1 cellular context compared by ENCODE assay signal in the genomic region with DNA sequence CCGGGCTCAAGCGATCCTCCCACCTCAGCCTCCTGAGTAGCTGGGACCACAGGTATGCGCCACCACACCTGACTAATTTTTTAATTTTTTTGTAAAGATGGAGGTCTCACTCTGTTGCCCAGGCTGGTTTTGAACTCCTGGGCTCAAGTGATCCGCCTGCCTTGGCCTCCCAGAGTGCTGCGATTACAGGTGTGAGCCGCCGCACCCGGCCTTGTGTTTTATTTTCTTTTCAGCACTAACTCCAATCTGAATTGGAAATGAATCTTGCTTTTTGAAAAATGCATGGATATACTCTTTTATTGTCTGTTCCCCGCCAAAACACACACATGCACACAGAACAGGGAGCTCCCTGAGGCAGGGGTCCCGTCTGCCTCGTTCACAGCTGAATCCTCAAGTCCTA.
TF ChIP-seq lines count a peak whose summit lies in the region.

No MANE protein-coding gene starts in this region.

TF ChIP-seq in WTC11, 78 proteins besides CTCF, POLR2A, EP300 and RAD21:
- TF ChIP-seq, protein P1, sequence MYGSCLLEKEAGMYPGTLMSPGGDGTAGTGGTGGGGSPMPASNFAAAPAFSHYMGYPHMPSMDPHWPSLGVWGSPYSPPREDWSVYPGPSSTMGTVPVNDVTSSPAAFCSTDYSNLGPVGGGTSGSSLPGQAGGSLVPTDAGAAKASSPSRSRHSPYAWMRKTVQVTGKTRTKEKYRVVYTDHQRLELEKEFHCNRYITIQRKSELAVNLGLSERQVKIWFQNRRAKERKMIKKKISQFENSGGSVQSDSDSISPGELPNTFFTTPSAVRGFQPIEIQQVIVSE (CRISPR knock-in tag; IDR thresholded peaks at IDR 0.05; ENCODE audit: borderline replicate concordance) = no peak
- TF ChIP-seq, protein P2, sequence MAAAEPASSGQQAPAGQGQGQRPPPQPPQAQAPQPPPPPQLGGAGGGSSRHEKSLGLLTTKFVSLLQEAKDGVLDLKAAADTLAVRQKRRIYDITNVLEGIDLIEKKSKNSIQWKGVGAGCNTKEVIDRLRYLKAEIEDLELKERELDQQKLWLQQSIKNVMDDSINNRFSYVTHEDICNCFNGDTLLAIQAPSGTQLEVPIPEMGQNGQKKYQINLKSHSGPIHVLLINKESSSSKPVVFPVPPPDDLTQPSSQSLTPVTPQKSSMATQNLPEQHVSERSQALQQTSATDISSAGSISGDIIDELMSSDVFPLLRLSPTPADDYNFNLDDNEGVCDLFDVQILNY (CRISPR knock-in tag; IDR thresholded peaks at IDR 0.05) = no peak
- TF ChIP-seq NFYB (CRISPR knock-in tag; conservative IDR thresholded peaks at IDR 0.05; ENCODE audit: low read depth) (no peak), GTF2I (CRISPR knock-in tag; conservative IDR thresholded peaks at IDR 0.05) (no peak), CREB1 (CRISPR knock-in tag; IDR thresholded peaks at IDR 0.05) (no peak), FOXK1 (CRISPR knock-in tag; IDR thresholded peaks at IDR 0.05) (no peak), ZNF232 (CRISPR knock-in tag; IDR thresholded peaks at IDR 0.05) (no peak), CREM (CRISPR knock-in tag; IDR thresholded peaks at IDR 0.05) (no peak)
- TF ChIP-seq, protein P3, sequence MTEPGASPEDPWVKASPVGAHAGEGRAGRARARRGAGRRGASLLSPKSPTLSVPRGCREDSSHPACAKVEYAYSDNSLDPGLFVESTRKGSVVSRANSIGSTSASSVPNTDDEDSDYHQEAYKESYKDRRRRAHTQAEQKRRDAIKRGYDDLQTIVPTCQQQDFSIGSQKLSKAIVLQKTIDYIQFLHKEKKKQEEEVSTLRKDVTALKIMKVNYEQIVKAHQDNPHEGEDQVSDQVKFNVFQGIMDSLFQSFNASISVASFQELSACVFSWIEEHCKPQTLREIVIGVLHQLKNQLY (CRISPR knock-in tag; IDR thresholded peaks at IDR 0.05) = no peak
- TF ChIP-seq, protein P4, sequence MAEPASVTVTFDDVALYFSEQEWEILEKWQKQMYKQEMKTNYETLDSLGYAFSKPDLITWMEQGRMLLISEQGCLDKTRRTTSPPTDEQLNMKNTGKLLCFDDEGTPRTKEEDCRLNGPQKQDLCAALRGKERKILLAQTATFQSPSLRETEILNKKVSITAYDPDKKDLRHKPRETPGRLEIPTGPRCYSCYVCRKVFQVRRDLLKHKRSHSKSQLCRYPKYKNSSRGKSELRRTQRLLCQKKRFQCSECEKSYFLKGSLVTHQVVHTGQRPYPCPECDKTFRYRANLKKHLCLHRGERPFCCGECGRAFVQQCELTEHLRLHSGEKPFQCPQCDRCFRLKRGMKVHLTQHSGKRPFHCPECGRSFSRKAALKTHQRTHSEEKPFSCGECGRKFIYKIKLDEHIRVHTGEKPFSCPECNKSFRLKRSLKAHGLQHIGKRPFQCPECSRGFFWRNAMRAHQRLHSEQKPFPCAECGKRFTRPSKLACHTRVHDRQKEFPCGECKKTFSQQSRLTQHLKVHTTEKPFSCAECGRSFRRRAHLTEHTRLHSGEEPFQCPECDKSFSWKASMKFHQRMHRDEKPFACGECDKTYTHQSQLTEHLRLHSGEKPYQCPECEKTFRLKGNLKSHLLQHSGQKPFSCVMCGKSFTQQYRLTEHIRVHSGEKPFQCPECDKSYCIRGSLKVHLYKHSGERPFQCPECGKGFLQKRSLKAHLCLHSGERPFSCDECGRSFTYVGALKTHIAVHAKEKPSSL (CRISPR knock-in tag; conservative IDR thresholded peaks at IDR 0.05) = no peak
- TF ChIP-seq, protein P5, sequence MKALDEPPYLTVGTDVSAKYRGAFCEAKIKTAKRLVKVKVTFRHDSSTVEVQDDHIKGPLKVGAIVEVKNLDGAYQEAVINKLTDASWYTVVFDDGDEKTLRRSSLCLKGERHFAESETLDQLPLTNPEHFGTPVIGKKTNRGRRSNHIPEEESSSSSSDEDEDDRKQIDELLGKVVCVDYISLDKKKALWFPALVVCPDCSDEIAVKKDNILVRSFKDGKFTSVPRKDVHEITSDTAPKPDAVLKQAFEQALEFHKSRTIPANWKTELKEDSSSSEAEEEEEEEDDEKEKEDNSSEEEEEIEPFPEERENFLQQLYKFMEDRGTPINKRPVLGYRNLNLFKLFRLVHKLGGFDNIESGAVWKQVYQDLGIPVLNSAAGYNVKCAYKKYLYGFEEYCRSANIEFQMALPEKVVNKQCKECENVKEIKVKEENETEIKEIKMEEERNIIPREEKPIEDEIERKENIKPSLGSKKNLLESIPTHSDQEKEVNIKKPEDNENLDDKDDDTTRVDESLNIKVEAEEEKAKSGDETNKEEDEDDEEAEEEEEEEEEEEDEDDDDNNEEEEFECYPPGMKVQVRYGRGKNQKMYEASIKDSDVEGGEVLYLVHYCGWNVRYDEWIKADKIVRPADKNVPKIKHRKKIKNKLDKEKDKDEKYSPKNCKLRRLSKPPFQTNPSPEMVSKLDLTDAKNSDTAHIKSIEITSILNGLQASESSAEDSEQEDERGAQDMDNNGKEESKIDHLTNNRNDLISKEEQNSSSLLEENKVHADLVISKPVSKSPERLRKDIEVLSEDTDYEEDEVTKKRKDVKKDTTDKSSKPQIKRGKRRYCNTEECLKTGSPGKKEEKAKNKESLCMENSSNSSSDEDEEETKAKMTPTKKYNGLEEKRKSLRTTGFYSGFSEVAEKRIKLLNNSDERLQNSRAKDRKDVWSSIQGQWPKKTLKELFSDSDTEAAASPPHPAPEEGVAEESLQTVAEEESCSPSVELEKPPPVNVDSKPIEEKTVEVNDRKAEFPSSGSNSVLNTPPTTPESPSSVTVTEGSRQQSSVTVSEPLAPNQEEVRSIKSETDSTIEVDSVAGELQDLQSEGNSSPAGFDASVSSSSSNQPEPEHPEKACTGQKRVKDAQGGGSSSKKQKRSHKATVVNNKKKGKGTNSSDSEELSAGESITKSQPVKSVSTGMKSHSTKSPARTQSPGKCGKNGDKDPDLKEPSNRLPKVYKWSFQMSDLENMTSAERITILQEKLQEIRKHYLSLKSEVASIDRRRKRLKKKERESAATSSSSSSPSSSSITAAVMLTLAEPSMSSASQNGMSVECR (CRISPR knock-in tag; IDR thresholded peaks at IDR 0.05; ENCODE audit: borderline replicate concordance) = no peak
